3 cellular contexts compared by ENCODE assay signal in the genomic region with DNA sequence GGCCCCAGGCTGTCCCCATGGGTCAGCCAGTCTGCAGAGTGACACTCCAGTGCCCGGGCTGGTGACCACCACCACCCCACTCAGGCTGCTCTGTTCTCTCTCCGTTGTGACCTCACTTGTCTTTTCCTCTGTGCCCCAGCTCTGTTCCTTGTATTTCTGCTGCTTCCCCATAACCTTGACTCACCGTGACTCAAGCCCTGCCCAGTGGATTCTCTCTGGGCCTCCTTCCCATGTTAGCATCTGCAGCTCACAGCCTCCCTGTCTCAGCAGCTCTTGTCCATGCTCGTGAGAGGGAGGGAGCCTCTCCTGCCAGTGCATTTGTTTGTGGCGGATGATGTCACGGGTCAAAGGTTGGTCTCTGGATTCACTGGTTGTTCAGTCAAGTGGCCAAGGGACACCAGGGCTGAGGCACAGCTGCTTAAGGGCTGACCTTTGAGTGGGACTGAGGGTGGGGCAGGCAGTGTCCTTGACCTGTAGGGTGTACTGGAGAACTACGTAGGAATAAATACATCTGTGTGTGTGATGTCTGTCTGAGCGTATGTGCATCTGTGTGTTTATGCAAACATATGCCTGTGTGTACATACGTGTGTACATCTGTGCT. TPM values are rescaled to one million over a fixed set of nuclear protein-coding genes. Genes with fewer than 3 reads are reported as not detected.
"Had no signal": no experiment of that assay in that cellular context is flagged by ENCODE, and none has a peak within 500 bp of the region (broad histone marks: within the 10 kb centered on the region; RNA-seq: fewer than 3 reads in every experiment).

No MANE protein-coding gene starts in this region.

RNA-seq across cellular contexts. Expression of a gene that starts 27.9 kb away (rescaled TPM):
- total RNA-seq: left ventricle myocardium superior, subcutaneous adipose tissue had no signal
- polyA plus RNA-seq: neural cell had no signal
